In genomic region chr1:176602388-176603004, GRCh38 we compare ENCODE assay signal across 23 cellular contexts.
"Had no signal": no experiment of that assay in that cellular context is flagged by ENCODE, and none has a peak within 500 bp of the region (broad histone marks: within the 10 kb centered on the region; RNA-seq: fewer than 3 reads in every experiment).

No MANE protein-coding gene starts in this region.

- H3K36me3 ChIP-seq: colonic mucosa, gastrocnemius medialis, neural progenitor cell, thoracic aorta, uterus had no signal

- H3K9ac ChIP-seq: neural progenitor cell had no signal

- DNase-seq: activated CD4-positive, alpha-beta memory T cell treated with anti-CD3 and anti-CD28 coated beads, Interleukin-2, amount 10 ng/mL, durations not matched to agents 7 days and 5 days; activated CD4-positive, alpha-beta T cell treated with anti-CD3 and anti-CD28 coated beads for 1 hour; activated CD4-positive, alpha-beta T cell treated with anti-CD3 and anti-CD28 coated beads, Interleukin-2, amount 10 ng/mL, durations not matched to agents 7 days and 5 days; activated CD8-positive, alpha-beta memory T cell treated with anti-CD3 and anti-CD28 coated beads, Interleukin-2, amount 50 U/mL, for 48 hours; activated gamma-delta T cell treated with Interleukin-2 at 50 U/mL for 16 hours; activated naive CD4-positive, alpha-beta T cell treated with anti-CD3 and anti-CD28 coated beads, Interleukin-2, amount 50 U/mL, for 16 hours; activated T-cell treated with anti-CD3 and anti-CD28 coated beads, Interleukin-2, amount 50 U/mL, for 4 hours; amygdala; cerebellar nuclear complex; colonic mucosa; effector memory CD4-positive, alpha-beta T cell; gastrocnemius medialis; glutamatergic neuron; immature natural killer cell; naive thymus-derived CD8-positive, alpha-beta T cell; occipital lobe; right cardiac atrium; stimulated activated CD4-positive, alpha-beta T cell treated with anti-CD3 and anti-CD28 coated beads, Interleukin-2, amount 100 ng/mL, for 48 hours; stimulated activated naive CD8-positive, alpha-beta T cell treated with anti-CD3 and anti-CD28 coated beads, Interleukin-15, Interleukin-2, amounts not matched to agents 100 U/mL and 50 U/mL, for 24 hours; T-helper 17 cell; uterus had no signal

- H3K9me3 ChIP-seq: colonic mucosa, gastrocnemius medialis, thoracic aorta, uterus had no signal

- H3K4me1 ChIP-seq: colonic mucosa, gastrocnemius medialis, neural progenitor cell, uterus had no signal

- H3K27me3 ChIP-seq: colonic mucosa, gastrocnemius medialis, neural progenitor cell, uterus had no signal

- H3K4me3 ChIP-seq: colonic mucosa, gastrocnemius medialis, neural progenitor cell, thoracic aorta, uterus had no signal

- H2AFZ ChIP-seq: neural progenitor cell had no signal

- H3K27ac ChIP-seq: colonic mucosa, gastrocnemius medialis, neural progenitor cell, thoracic aorta, uterus had no signal

- H3K4me2 ChIP-seq: neural progenitor cell had no signal
